23 cellular contexts compared by ENCODE assay signal in the genomic region with DNA sequence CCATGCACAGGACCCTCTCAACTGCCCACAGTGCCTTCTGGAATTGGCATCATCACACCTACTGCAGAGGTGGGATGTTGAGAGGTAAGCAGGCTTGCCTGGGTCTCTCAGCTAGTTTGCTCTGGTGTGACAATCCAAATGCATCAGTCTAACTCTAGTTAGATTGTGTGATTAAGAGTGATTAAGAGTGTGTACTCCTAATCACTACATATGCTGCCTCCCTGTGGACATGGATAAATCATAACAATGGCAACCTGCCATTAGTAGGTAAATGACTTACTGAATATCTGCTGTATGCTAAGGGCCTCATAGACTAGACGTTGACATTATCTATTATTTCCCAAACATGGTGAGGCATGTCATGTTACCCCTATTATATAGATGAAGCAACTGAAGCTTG.
A peak's percentile ranks its signal among the peaks of the same experiment; 100 is the strongest.
DNase-seq lines count a peak whose midpoint lies in the region; TF ChIP-seq lines count a peak whose summit lies in the region.
"Had no signal": no experiment of that assay in that cellular context is flagged by ENCODE, and none has a peak within 500 bp of the region (broad histone marks: within the 10 kb centered on the region; RNA-seq: fewer than 3 reads in every experiment).

No MANE protein-coding gene starts in this region.

- no peak overlapping the region for H4K5ac ChIP-seq in H9 (ENCODE audit: insufficient read length, low read depth, low read length)

- no peak overlapping the region for H2AK5ac ChIP-seq in H9 (ENCODE audit: insufficient read length, low read length)

- no peak overlapping the region for H3K27ac Mint-ChIP-seq in H9
- H3K27ac Mint-ChIP-seq: CD8-positive, alpha-beta T cell; GM23338; T-helper 17 cell had no signal

- H3K27ac ChIP-seq in C4-2B (no peak overlapping the region), H9 (ENCODE audit: insufficient read length, low read depth, low read length) (no peak overlapping the region)
- H3K27ac ChIP-seq: BLaER1 treated with 17β-estradiol and CSF1 and Interleukin-3, amounts not matched to agents 10 nM and 100 nM; PC-9; SK-N-MC had no signal

- H3T11ph ChIP-seq in H9 (ENCODE audit: low read length) = no peak overlapping the region

- no peak overlapping the region for H2BK120ac ChIP-seq in H9 (ENCODE audit: low read depth, low read length, poor library complexity, severe bottlenecking)

- WGBS in H9 (ENCODE audit: extremely low coverage, insufficient read length, low lambda C conversion rate) = no CpG with 5 or more reads among the region's 1 CpG

- no peak overlapping the region for H2BK20ac ChIP-seq in H9 (ENCODE audit: low read depth, low read length, poor library complexity, severe bottlenecking)

- no peak overlapping the region for H3K4me3 ChIP-seq in epithelial cell of proximal tubule (ENCODE audit: low read depth, low read length)
- H3K4me3 ChIP-seq: BLaER1 treated with 17β-estradiol and CSF1 and Interleukin-3, amounts not matched to agents 10 nM and 100 nM; GM12878; GM23338; PC-9; SK-N-MC had no signal

- H2BK12ac ChIP-seq in H9 (ENCODE audit: insufficient read length, low read depth, low read length) = no peak overlapping the region

- H3K27me3 Mint-ChIP-seq in H9 (ENCODE audit: low read depth) = no peaks in the 10 kb centered on the region; the same call in 1 of the 2 replicates
- H3K27me3 Mint-ChIP-seq: T-helper 17 cell had no signal

- H4K91ac ChIP-seq in H9 (ENCODE audit: insufficient read length, low read depth, low read length) = no peak overlapping the region

- no peak overlapping the region for H3K23ac ChIP-seq in H9 (ENCODE audit: insufficient read length, low read depth, low read length)

- H3K36me3 Mint-ChIP-seq in H9 (ENCODE audit: insufficient read depth in 1 of 3, low read depth in 3 of 3) = no peaks in the 10 kb centered on the region; a peak in 2 of 7 replicates
- H3K36me3 Mint-ChIP-seq: CD8-positive, alpha-beta T cell had no signal

- no peak overlapping the region for H3K4me2 ChIP-seq in H9 (ENCODE audit: insufficient read depth, insufficient read length, low read length)
- H3K4me2 ChIP-seq: BLaER1 treated with 17β-estradiol and CSF1 and Interleukin-3, amounts not matched to agents 10 nM and 100 nM; GM23338; PC-9 had no signal

- H3K4me1 ChIP-seq in H9 (ENCODE audit: insufficient read depth, low read length) = no peaks in the 10 kb centered on the region
- H3K4me1 ChIP-seq: BLaER1 treated with 17β-estradiol and CSF1 and Interleukin-3, amounts not matched to agents 10 nM and 100 nM had no signal

- H2AFZ ChIP-seq in H9 (ENCODE audit: low read length) = no peak overlapping the region
- H2AFZ ChIP-seq: GM23338, PC-9 had no signal

- no peaks in the 10 kb centered on the region for H3K27me3 ChIP-seq in H9 (ENCODE audit: insufficient read depth, low read length)
- H3K27me3 ChIP-seq: BLaER1 treated with 17β-estradiol and CSF1 and Interleukin-3, amounts not matched to agents 10 nM and 100 nM had no signal

- TF ChIP-seq CTCF in C4-2B (conservative IDR thresholded peaks at IDR 0.05) (peak; percentile 27), epithelial cell of proximal tubule (conservative IDR thresholded peaks at IDR 0.05; ENCODE audit: low read depth, low read length) (peak; percentile 13), H9 (conservative IDR thresholded peaks at IDR 0.05) (no peak)

- H3K14ac ChIP-seq in H9 (ENCODE audit: insufficient read depth, low read length) = no peak overlapping the region

- no peak overlapping the region for H4K8ac ChIP-seq in H9 (replicated peaks; ENCODE audit: insufficient read length, low read depth, low read length)

- H3K56ac ChIP-seq in H9 (ENCODE audit: insufficient read length, low read depth, low read length) = no peak overlapping the region

- no peaks in the 10 kb centered on the region for H3K79me1 ChIP-seq in H9 (ENCODE audit: insufficient read depth, low read depth, low read length, poor library complexity, severe bottlenecking)

- no peaks in the 10 kb centered on the region for H3K9me3 ChIP-seq in H9 (ENCODE audit: control insufficient read depth, low read depth, low read length)
- H3K9me3 ChIP-seq: BLaER1 treated with 17β-estradiol and CSF1 and Interleukin-3, amounts not matched to agents 10 nM and 100 nM had no signal

- H3K18ac ChIP-seq in H9 (ENCODE audit: insufficient read length, low read depth, low read length) = no peak overlapping the region

- H3K4me3 Mint-ChIP-seq in H9 = no peak overlapping the region
- H3K4me3 Mint-ChIP-seq: CD8-positive, alpha-beta T cell; GM23338; T-helper 17 cell had no signal

- peaks cover 4% of the 10 kb centered on the region in 2 experiments; a peak in 2 of 4 replicates for H3K4me1 Mint-ChIP-seq in H9
- H3K4me1 Mint-ChIP-seq: GM23338, T-helper 17 cell had no signal

- no peak overlapping the region for H3K9ac ChIP-seq in H9 (ENCODE audit: extremely low read depth, insufficient read length, low read length)
- H3K9ac ChIP-seq: BLaER1 treated with 17β-estradiol and CSF1 and Interleukin-3, amounts not matched to agents 10 nM and 100 nM had no signal

- no peaks in the 10 kb centered on the region for H4K20me1 ChIP-seq in H9 (ENCODE audit: control insufficient read depth, insufficient read depth, insufficient read length)
- H4K20me1 ChIP-seq: BLaER1 treated with 17β-estradiol and CSF1 and Interleukin-3, amounts not matched to agents 10 nM and 100 nM had no signal

- H3K23me2 ChIP-seq in H9 (ENCODE audit: insufficient read length, low read depth, low read length, poor library complexity, severe bottlenecking) = no peaks in the 10 kb centered on the region

- H3K9me3 Mint-ChIP-seq in H9 = no peaks in the 10 kb centered on the region
- H3K9me3 Mint-ChIP-seq: GM23338 had no signal

- no peak overlapping the region for H2BK5ac ChIP-seq in H9 (ENCODE audit: insufficient read length, low read length)

- no peaks in the 10 kb centered on the region for H3K79me2 ChIP-seq in H9 (ENCODE audit: insufficient read depth, low read length)

- H3K4ac ChIP-seq in H9 (ENCODE audit: low read depth, low read length) = no peak overlapping the region

- peak; percentile 21 for DNase-seq in DMS53 (lab: John Stamatoyannopoulos, UW)
- no peak for DNase-seq in DMS53 treated with DMSO at 0.1 percent for 48 hours (lab: John Stamatoyannopoulos, UW; ENCODE audit: unreplicated experiment)
- peak; percentile 81 for DNase-seq in NCI-H69 (lab: John Stamatoyannopoulos, UW)
- DNase-seq in epithelial cell of proximal tubule (ENCODE audit: low read depth) = no peak
- no peak for DNase-seq in GM19238 (ENCODE audit: insufficient read length, low spot score)
- no peak for DNase-seq in H9
- DNase-seq: 8988T; CD8-positive, alpha-beta T cell; DND-41; KG1; NCI-H1105; NCI-H1694; NCI-H446 treated with DMSO at 0.1 percent for 48 hours; PC-9; RPMI8226; SHP77 treated with DMSO at 0.1 percent for 48 hours; SW 1271; T-helper 17 cell had no signal

- no peak overlapping the region for H2BK15ac ChIP-seq in H9 (ENCODE audit: low read depth, low read length)

Comparison
In these comparisons a context has a peak if more than half of its experiments do, and no peak if none do; other contexts are left out.
1. DNase-seq: peak in DMS53 (single experiment) and NCI-H69 (single experiment); none in DMS53 treated with DMSO at 0.1 percent for 48 hours (single experiment), epithelial cell of proximal tubule (single experiment), GM19238 (single experiment) and H9 (single experiment).